ENCODE assay signal across 23 cellular contexts in the genomic region with DNA sequence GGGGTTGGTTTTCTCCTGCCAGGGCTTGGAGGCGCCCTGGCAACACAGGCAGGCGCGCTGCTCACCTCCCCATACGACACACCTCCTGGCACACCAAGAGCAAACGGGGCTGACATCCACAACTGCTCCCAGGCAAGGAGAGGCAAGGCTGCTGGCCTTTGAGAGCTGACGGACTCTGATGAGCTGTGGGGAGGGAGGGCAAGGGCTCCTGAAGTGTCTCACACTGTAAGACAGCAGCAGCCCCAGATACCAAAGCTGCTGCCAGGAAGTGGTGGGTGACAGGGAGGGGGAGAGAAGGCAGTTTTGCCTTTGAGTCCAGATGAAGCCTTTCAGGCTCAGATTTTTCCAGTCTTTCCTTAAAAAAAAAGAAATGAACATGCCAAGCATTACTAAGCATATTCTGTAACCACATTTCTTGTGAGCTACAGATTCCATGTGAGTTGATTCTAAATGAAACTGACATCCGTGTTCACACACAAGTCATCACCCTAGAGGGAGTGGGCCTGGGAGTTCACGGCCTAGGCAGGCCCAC. TPM values are rescaled to one million over a fixed set of nuclear protein-coding genes. Genes with fewer than 3 reads are reported as not detected.
DNase-seq lines count a peak whose midpoint lies in the region; ATAC-seq, FAIRE-seq and TF ChIP-seq lines count a peak whose summit lies in the region.
"Had no signal": no experiment of that assay in that cellular context is flagged by ENCODE, and none has a peak within 500 bp of the region (broad histone marks: within the 10 kb centered on the region; RNA-seq: fewer than 3 reads in every experiment).

No MANE protein-coding gene starts in this region.

- intact Hi-C loops in HepG2 (cut with micrococcal nuclease; ENCODE audit: unreplicated experiment): no loop called here
- intact Hi-C loops in adrenal gland (cut with DNase I): no loop called here

- H3K4me2 ChIP-seq in HepG2 (ENCODE audit: low read depth, low read length): no peak overlapping the region
- H3K4me2 ChIP-seq in neural progenitor cell: no peak overlapping the region

- H3K4me1 ChIP-seq in endocrine pancreas (ENCODE audit: control insufficient read depth, insufficient read depth, low read length) (peaks cover 12% of the 10 kb centered on the region), HepG2 (ENCODE audit: insufficient read depth, low read length) (no peaks in the 10 kb centered on the region), neural progenitor cell (no peaks in the 10 kb centered on the region), adrenal gland (replicated peaks in 1 of 2) (no peaks in the 10 kb centered on the region)
- H3K4me1 ChIP-seq: foreskin keratinocyte, parathyroid adenoma, uterus had no signal

- H3K27me3 ChIP-seq in AG04450 (ENCODE audit: control insufficient read depth, insufficient read depth, low read length) (no peaks in the 10 kb centered on the region), endocrine pancreas (ENCODE audit: control insufficient read depth, insufficient read depth, low read length) (no peaks in the 10 kb centered on the region), HepG2 (ENCODE audit: control insufficient read depth in 1 of 2, insufficient read depth in 2 of 2, low read length in 2 of 2) (peaks cover 0 to 5% of the 10 kb centered on the region in 2 experiments; a peak in 1 of 5 replicates), neural progenitor cell (no peaks in the 10 kb centered on the region), adrenal gland (no peaks in the 10 kb centered on the region)
- H3K27me3 ChIP-seq: uterus had no signal

- no peak for TF ChIP-seq CTCF in AG04450 (IDR thresholded peaks at IDR 0.05; ENCODE audit: low read depth, low read length)
- TF ChIP-seq CTCF in HFFc6 (IDR thresholded peaks at IDR 0.05): no peak
- TF ChIP-seq CTCF in HepG2 (CRISPR knock-in tag; IDR thresholded peaks at IDR 0.05): no peak
- no peak for TF ChIP-seq CTCF in neural progenitor cell (IDR thresholded peaks at IDR 0.05)
- TF ChIP-seq CTCF in adrenal gland (IDR thresholded peaks at IDR 0.05): no peak

- no peak for TF ChIP-seq EP300 in HepG2 (IDR thresholded peaks at IDR 0.05; ENCODE audit: low read depth in 2 of 2, low read length in 2 of 2)
- TF ChIP-seq EP300 in HepG2 (CRISPR knock-in tag; IDR thresholded peaks at IDR 0.05; ENCODE audit: borderline replicate concordance): no peak

- no peak overlapping the region for H3K4me3 Mint-ChIP-seq in HFFc6
- H3K4me3 Mint-ChIP-seq in neural progenitor cell: no peak overlapping the region
- H3K4me3 Mint-ChIP-seq: stimulated activated naive CD8-positive, alpha-beta T cell treated with anti-CD3 and anti-CD28 coated beads, Interleukin-15, amount 100 ng/mL, for 72 hours had no signal

- H3K27me3 Mint-ChIP-seq in HFFc6 (ENCODE audit: insufficient read depth) (no peaks in the 10 kb centered on the region; the same call in 1 of the 2 replicates), neural progenitor cell (ENCODE audit: insufficient read depth, low read depth) (peaks cover 5% of the 10 kb centered on the region)

- in situ Hi-C loops in HepG2 (cut with HindIII; ENCODE audit: extremely low pct_ligation_motif_present, low pct_unique_long_range_greater_than_20kb): no loop called here

- H3K79me2 ChIP-seq in HepG2 (ENCODE audit: insufficient read depth, low read length) (no peaks in the 10 kb centered on the region), neural progenitor cell (ENCODE audit: low read depth) (no peaks in the 10 kb centered on the region)

- no peak for TF ChIP-seq RAD21 in HepG2 (CRISPR knock-in tag; IDR thresholded peaks at IDR 0.05)

- H3K9me3 Mint-ChIP-seq in HFFc6 (peaks cover 28% of the 10 kb centered on the region), neural progenitor cell (no peaks in the 10 kb centered on the region)
- H3K9me3 Mint-ChIP-seq: stimulated activated naive CD8-positive, alpha-beta T cell treated with anti-CD3 and anti-CD28 coated beads, Interleukin-15, amount 100 ng/mL, for 72 hours had no signal

- H3K27ac Mint-ChIP-seq in HFFc6: no peak overlapping the region
- H3K27ac Mint-ChIP-seq in neural progenitor cell: no peak overlapping the region

- H4K20me1 ChIP-seq in HepG2 (ENCODE audit: insufficient read depth, low read length) (no peaks in the 10 kb centered on the region), neural progenitor cell (ENCODE audit: low read depth) (no peaks in the 10 kb centered on the region)

- H3F3A ChIP-seq in neural progenitor cell (ENCODE audit: low read depth): no peaks in the 10 kb centered on the region

- H3K36me3 Mint-ChIP-seq in HFFc6 (ENCODE audit: low read depth) (peaks cover 4% of the 10 kb centered on the region; the same call in 1 of the 2 replicates), neural progenitor cell (no peaks in the 10 kb centered on the region)

- DNase-seq in AG04450 (ENCODE audit: low read depth, low spot score) (peak; percentile 27), HFFc6 (peak; percentile 33), medulla oblongata (ENCODE audit: extremely low spot score) (peak; percentile 43), HepG2 (ENCODE audit: low spot score) (no peak), neural progenitor cell (ENCODE audit: low spot score) (no peak), adrenal gland (no peak)
- DNase-seq: ACHN; activated effector memory CD4-positive, alpha-beta T cell treated with anti-CD3 and anti-CD28 coated beads, Interleukin-2, amount 50 U/mL, for 16 hours; effector CD8-positive, alpha-beta T cell; foreskin keratinocyte; GDM1; mucosa of descending colon; NCI-H1092 treated with DMSO at 0.1 percent for 48 hours; NCI-H2227 treated with DMSO at 0.1 percent for 48 hours; SHP77 treated with DMSO at 0.1 percent for 48 hours; stimulated activated naive CD8-positive, alpha-beta T cell treated with anti-CD3 and anti-CD28 coated beads, Interleukin-15, amount 100 ng/mL, for 72 hours; T-helper 2 cell; uterus had no signal

- CTCF ChIA-PET in AG04450 (lab: Charles Lee) (no interaction called here), HepG2 (lab: Yijun Ruan, JAX; ENCODE audit: low intra/inter-chr PET ratio, low total read pairs) (no interaction called here)

- H3K4me3 ChIP-seq in AG04450 (ENCODE audit: low read depth, low read length): no peak overlapping the region
- no peak overlapping the region for H3K4me3 ChIP-seq in endocrine pancreas (ENCODE audit: control insufficient read depth, insufficient read depth, low read length)
- H3K4me3 ChIP-seq in HepG2 (replicated peaks in 1 of 3; ENCODE audit: insufficient read depth in 1 of 3, low read depth in 2 of 3, low read length in 3 of 3): no peak overlapping the region
- no peak overlapping the region for H3K4me3 ChIP-seq in neural progenitor cell
- H3K4me3 ChIP-seq in adrenal gland: no peak overlapping the region
- H3K4me3 ChIP-seq: K562, mucosa of descending colon, uterus had no signal

- H2AFZ ChIP-seq in HepG2 (ENCODE audit: low read length): no peak overlapping the region
- no peak overlapping the region for H2AFZ ChIP-seq in neural progenitor cell (replicated peaks)
- H2AFZ ChIP-seq: parathyroid adenoma had no signal

- H3K27ac ChIP-seq in AG04450 (ENCODE audit: low read depth, low read length) (peak overlapping the region; percentile 57), HepG2 (ENCODE audit: extremely low read length, insufficient read depth, low read length) (no peak overlapping the region), neural progenitor cell (no peak overlapping the region), adrenal gland (no peak overlapping the region)
- H3K27ac ChIP-seq: foreskin keratinocyte, parathyroid adenoma, uterus had no signal

- H3K4me1 Mint-ChIP-seq in HFFc6 (ENCODE audit: low read depth): no peaks in the 10 kb centered on the region
- H3K4me1 Mint-ChIP-seq in neural progenitor cell: peaks cover 16% of the 10 kb centered on the region
- H3K4me1 Mint-ChIP-seq: stimulated activated naive CD8-positive, alpha-beta T cell treated with anti-CD3 and anti-CD28 coated beads, Interleukin-15, amount 100 ng/mL, for 72 hours had no signal

- ATAC-seq in HG03196 (IDR thresholded peaks at IDR 0.05; ENCODE audit: unreplicated experiment): no peak
- ATAC-seq in HepG2: no peak
- ATAC-seq: activated CD4-positive, CD25-positive, alpha-beta regulatory T cell treated with anti-CD3 and anti-CD28 coated beads, Interleukin-2, amount 50 U/mL, for 24 hours; foreskin keratinocyte; mucosa of descending colon; stimulated activated naive CD8-positive, alpha-beta T cell treated with anti-CD3 and anti-CD28 coated beads, Interleukin-15, amount 100 ng/mL, for 72 hours had no signal

- no TSS peak for BruUV-seq in HepG2 (replicated peaks; lab: Mats Ljungman, UMichigan)

- whole genome bisulfite sequencing in HepG2 (ENCODE audit: low lambda C conversion rate): 40% methylated on average over 3 of the region's 8 CpGs
- 61 to 77% (median 71%) methylated on average over 6 to 8 of the region's 8 CpGs for WGBS in adrenal gland, 4 donors

- H3K9me3 ChIP-seq in AG04450 (ENCODE audit: control insufficient read depth, insufficient read depth, low read length) (0 out of 2 replicates have a peak, but pooled peaks cover 3% of the 10 kb centered on the region), endocrine pancreas (ENCODE audit: control insufficient read depth, low read length) (no peaks in the 10 kb centered on the region), HepG2 (ENCODE audit: low read length) (no peaks in the 10 kb centered on the region), neural progenitor cell (ENCODE audit: low read depth) (no peaks in the 10 kb centered on the region), adrenal gland (replicated peaks in 1 of 3) (no peaks in the 10 kb centered on the region)
- H3K9me3 ChIP-seq: mucosa of descending colon, uterus had no signal

- H3K9ac ChIP-seq in endocrine pancreas (ENCODE audit: control insufficient read depth, insufficient read depth, low read length): peak overlapping the region; percentile 5
- no peak overlapping the region for H3K9ac ChIP-seq in HepG2 (ENCODE audit: insufficient read depth, low read depth, low read length)
- no peak overlapping the region for H3K9ac ChIP-seq in neural progenitor cell
- H3K9ac ChIP-seq: parathyroid adenoma had no signal

- no peak for TF ChIP-seq POLR2A in HepG2 (IDR thresholded peaks at IDR 0.05; ENCODE audit: insufficient read depth in 1 of 2, low read depth in 2 of 2, low read length in 2 of 2)
- no peak for TF ChIP-seq POLR2A in adrenal gland (IDR thresholded peaks at IDR 0.05)

- no peak for FAIRE-seq in HepG2 (lab: Jason Lieb, UNC)
- FAIRE-seq: K562 had no signal

- POLR2A ChIA-PET in AG04450 (lab: Yijun Ruan, JAX): no interaction called here
- POLR2A ChIA-PET in HepG2 (lab: Yijun Ruan, JAX): no interaction called here

- H3K36me3 ChIP-seq in endocrine pancreas (ENCODE audit: control insufficient read depth, insufficient read depth, low read length) (no peaks in the 10 kb centered on the region), HepG2 (replicated peaks in 1 of 2; ENCODE audit: control insufficient read depth in 1 of 2, insufficient read depth in 2 of 2, low read length in 2 of 2) (no peaks in the 10 kb centered on the region), neural progenitor cell (no peaks in the 10 kb centered on the region), adrenal gland (replicated peaks in 1 of 2) (no peaks in the 10 kb centered on the region)
- H3K36me3 ChIP-seq: uterus had no signal

RNA-seq across cellular contexts. Expression of a gene that starts 24.3 kb away (rescaled TPM):
- 1.0 and 1.1 TPM in 2 replicates for polyA plus RNA-seq in AG04450 (2011; rRNA removed)
- polyA minus RNA-seq in AG04450 (2011; rRNA and poly(A)+ RNA removed): 2.0 and 2.6 TPM in 2 replicates
- total RNA-seq in HFFc6 (2021; fragmentation: NEBNext Ultra II Directional; extraction: Animal tissue kit (Norgen Biotek cat#: 25700)): under 1 TPM in 1 of 6 experiments, not detected in 5; 0.05 TPM
- total RNA-seq in HepG2 (2016; rRNA removed; fragmentation: Illumina TruSeq; extraction: Trizol): 0.13 TPM in 2 replicates
- total RNA-seq in HepG2 (2016; cell fraction: cytosol; rRNA removed; fragmentation: Illumina TruSeq; extraction: Trizol; ENCODE audit: low read depth): not detected in 2 replicates
- 0.13 and 0.15 TPM in 2 replicates for total RNA-seq in HepG2 (2016; cell fraction: insoluble cytoplasmic fraction; rRNA removed; fragmentation: Illumina TruSeq; extraction: Trizol)
- 0.10 and 0.12 TPM in 2 replicates for total RNA-seq in HepG2 (2016; cell fraction: membrane; rRNA removed; fragmentation: Illumina TruSeq; extraction: Trizol)
- total RNA-seq in HepG2 (2016; cell fraction: nucleus; rRNA removed; fragmentation: Illumina TruSeq; extraction: Trizol): 0.06 and 0.13 TPM in 2 replicates
- 0.04 and 0.07 TPM in 2 replicates for polyA plus RNA-seq in HepG2 (2011; rRNA removed)
- polyA plus RNA-seq in HepG2 (2011; cell fraction: cytosol; rRNA removed): 0.05 and 0.08 TPM in 2 replicates
- 0.02 and 0.10 TPM in 2 replicates for polyA plus RNA-seq in HepG2 (2011; cell fraction: nucleus; rRNA removed)
- polyA plus RNA-seq in HepG2 (2012): not detected in 2 replicates
- polyA plus RNA-seq in HepG2 (2016; cell fraction: cytosol; fragmentation: Illumina TruSeq; extraction: Trizol; ENCODE audit: low read depth): 0.02 TPM in 1 of 2 replicates, not detected in the other
- 0.15 and 0.34 TPM in 2 replicates for polyA plus RNA-seq in HepG2 (2016; cell fraction: insoluble cytoplasmic fraction; fragmentation: Illumina TruSeq; extraction: Trizol; ENCODE audit: low read depth)
- 0.05 and 0.16 TPM in 2 replicates for polyA plus RNA-seq in HepG2 (2016; cell fraction: membrane; fragmentation: Illumina TruSeq; extraction: Trizol; ENCODE audit: low read depth)
- polyA plus RNA-seq in HepG2 (2016; cell fraction: nucleus; fragmentation: Illumina TruSeq; extraction: Trizol; ENCODE audit: insufficient read depth, low read depth): 0.04 TPM in 1 of 2 replicates, not detected in the other
- polyA minus RNA-seq in HepG2 (2011; rRNA and poly(A)+ RNA removed; ENCODE audit: low replicate concordance): 0.20 and 4.5 TPM in 2 replicates
- not detected in 2 replicates for polyA minus RNA-seq in HepG2 (2011; cell fraction: cytosol; rRNA and poly(A)+ RNA removed)
- polyA minus RNA-seq in HepG2 (2011; cell fraction: nucleus; rRNA and poly(A)+ RNA removed): 0.39 TPM in 1 of 2 replicates, not detected in the other
- total RNA-seq in neural progenitor cell (ENCODE audit: low replicate concordance): 1.2 and 3.6 TPM in 2 replicates
- total RNA-seq in adrenal gland: 10 to 100 TPM in 5 of 8 donors, 1 to 10 TPM in 3; 2.9 to 27.9 (median 14.2) TPM
- polyA plus RNA-seq in adrenal gland: 10 to 100 TPM in 1 of 3 donors, 1 to 10 TPM in 2; 1.5 to 10.5 (median 4.1) TPM

Comparison
In these comparisons a context has a peak if more than half of its experiments do, and no peak if none do; other contexts are left out.
1. DNase-seq: peak in AG04450 (single experiment), HFFc6 (single experiment) and medulla oblongata (single experiment); none in HepG2 (single experiment), neural progenitor cell (single experiment) and adrenal gland (0 of 7).